1 cellular context compared by ENCODE assay signal in the genomic region with DNA sequence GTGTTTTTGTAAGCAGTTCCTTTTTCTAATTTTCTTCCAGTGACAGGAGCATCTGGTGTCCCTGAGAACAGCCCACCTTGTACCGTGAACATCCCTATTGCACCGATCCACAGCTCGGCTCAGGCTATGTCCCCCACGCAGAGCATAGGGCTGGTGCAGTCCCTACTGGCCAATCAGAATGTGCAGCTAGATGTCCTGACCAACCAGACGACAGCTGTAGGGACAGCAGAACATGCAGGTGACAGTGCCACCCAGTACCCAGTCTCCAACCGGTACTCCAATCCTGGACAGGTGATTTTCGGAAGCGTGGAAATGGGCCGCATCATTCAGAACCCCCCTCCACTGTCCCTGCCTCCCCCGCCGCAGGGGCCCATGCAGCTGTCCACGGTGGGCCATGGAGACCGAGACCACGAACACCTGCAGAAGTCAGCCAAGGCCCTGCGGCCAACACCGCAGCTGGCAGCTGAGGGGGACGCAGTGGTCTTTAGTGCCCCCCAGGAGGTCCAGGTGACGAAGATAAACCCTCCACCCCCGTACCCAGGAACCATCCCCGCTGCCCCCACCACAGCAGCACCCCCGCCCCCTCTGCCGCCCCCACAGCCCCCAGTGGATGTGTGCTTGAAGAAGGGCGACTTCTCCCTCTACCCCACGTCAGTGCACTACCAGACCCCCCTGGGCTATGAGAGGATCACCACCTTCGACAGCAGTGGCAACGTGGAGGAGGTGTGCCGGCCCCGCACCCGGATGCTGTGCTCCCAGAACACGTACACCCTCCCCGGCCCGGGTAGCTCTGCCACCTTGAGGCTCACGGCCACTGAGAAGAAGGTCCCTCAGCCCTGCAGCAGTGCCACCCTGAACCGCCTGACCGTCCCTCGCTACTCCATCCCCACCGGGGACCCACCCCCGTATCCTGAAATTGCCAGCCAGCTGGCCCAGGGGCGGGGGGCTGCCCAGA.
TF ChIP-seq lines count a peak whose summit lies in the region.

No MANE protein-coding gene starts in this region.

TF ChIP-seq in H1, 55 proteins besides CTCF, POLR2A, EP300 and RAD21:
- no peak for TF ChIP-seq BRCA1 (IDR thresholded peaks at IDR 0.05; ENCODE audit: low read depth, low read length)
- TF ChIP-seq BACH1 (IDR thresholded peaks at IDR 0.05; ENCODE audit: low read length): no peak
- no peak for TF ChIP-seq TEAD4 (IDR thresholded peaks at IDR 0.05; ENCODE audit: low read depth, low read length)
- no peak for TF ChIP-seq KDM1A (IDR thresholded peaks at IDR 0.05; ENCODE audit: borderline replicate concordance, low read length)
- TF ChIP-seq NRF1 (IDR thresholded peaks at IDR 0.05; ENCODE audit: low read depth, low read length): no peak
- TF ChIP-seq PHF8 (conservative IDR thresholded peaks at IDR 0.05; ENCODE audit: low read depth, low read length): no peak
- no peak for TF ChIP-seq SAP30 (IDR thresholded peaks at IDR 0.05; ENCODE audit: insufficient read depth, insufficient replicate concordance, low read length)
- no peak for TF ChIP-seq SP1 (IDR thresholded peaks at IDR 0.05; ENCODE audit: low read depth, low read length)
- no peak for TF ChIP-seq KDM4A (IDR thresholded peaks at IDR 0.05; ENCODE audit: low read depth, low read length, severe bottlenecking)
- no peak for TF ChIP-seq TCF12 (IDR thresholded peaks at IDR 0.05; ENCODE audit: low read depth, low read length)
- TF ChIP-seq POU5F1 (IDR thresholded peaks at IDR 0.05; ENCODE audit: low read depth, low read length): no peak
- no peak for TF ChIP-seq FOSL1 (IDR thresholded peaks at IDR 0.05; ENCODE audit: insufficient read depth, low read depth, low read length)
- no peak for TF ChIP-seq SIRT6 (IDR thresholded peaks at IDR 0.05; ENCODE audit: low read length)
- TF ChIP-seq SRF (IDR thresholded peaks at IDR 0.05; ENCODE audit: low read depth, low read length): no peak
- no peak for TF ChIP-seq RNF2 (IDR thresholded peaks at IDR 0.05; ENCODE audit: borderline replicate concordance, low read depth, low read length, missing control alignments, poor library complexity, severe bottlenecking)
